In genomic region chr9:128771745-128772519, GRCh38 we compare ENCODE assay signal across 8 cellular contexts. TPM values are rescaled to one million over a fixed set of nuclear protein-coding genes. Genes with fewer than 3 reads are reported as not detected.
DNase-seq lines count a peak whose midpoint lies in the region; ATAC-seq and TF ChIP-seq lines count a peak whose summit lies in the region.

TSS of gene ZER1 (minus strand) at chr9:128771927. CDS start at chr9:128755565, 16,362 bp downstream.

- H3K4me1 ChIP-seq in ACC112 (ENCODE audit: control insufficient read depth, insufficient read depth, low read length, unreplicated experiment), result peaks cover 8% of the 10 kb centered on the region

- peak within 1 kb of the TSS; percentile 89 for H3K27ac Mint-ChIP-seq in activated B cell treated with CpG ODN at 0.5 μM for 24 hours

- H3K27me3 ChIP-seq in ACC112 (ENCODE audit: insufficient read depth, low read length), result no peaks in the 10 kb centered on the region

- H3K36me3 ChIP-seq in ACC112 (ENCODE audit: insufficient read depth, low read length), result no peaks in the 10 kb centered on the region

- DNase-seq in NCI-H345 (lab: John Stamatoyannopoulos, UW) (peak; percentile 94), activated B cell treated with CpG ODN at 0.5 μM for 24 hours (peak; percentile 96), cardiac fibroblast (ENCODE audit: low read depth in 2 of 2) (peak; percentile 88 to 92), iris pigment epithelial cell (ENCODE audit: low read depth) (peak; percentile 92)
- peak; percentile 91 to 93 for DNase-seq in stimulated activated CD4-positive, alpha-beta T cell treated with anti-CD3 and anti-CD28 coated beads, Interleukin-12 subunit alpha, Interleukin-12 subunit beta, amount 100 ng/mL, for 24 hours (ENCODE audit: low read depth in 2 of 2)

- peaks cover 14% of the 10 kb centered on the region for H3K79me2 ChIP-seq in ACC112 (ENCODE audit: control insufficient read depth, insufficient read depth, low read length, unreplicated experiment)

- CTCF ChIA-PET in activated B cell treated with CpG ODN at 0.5 μM for 24 hours (lab: Charles Lee), result no interaction called here

- POLR2A ChIA-PET in activated B cell treated with CpG ODN at 0.5 μM for 24 hours (lab: Charles Lee), result interaction anchor here (0.6 to 3.0 kb wide), 11 partner anchors 11 to 229 kb away, joined by 3 to 17 read pairs (median 5); partner anchors contain the start of genes DOLK, ENDOG, NUP188 and SPTAN1

- intact Hi-C loops in activated B cell treated with CpG ODN at 0.5 μM for 24 hours (cut with micrococcal nuclease), result loop anchor here (1.0 to 5.0 kb wide), 8 partner anchors 15 to 265 kb away; partner anchors contain the start of genes DYNC2I2, ENDOG, LRRC8A and SET

- peak within 1 kb of the TSS; percentile 100 for H2AFZ ChIP-seq in ACC112 (ENCODE audit: low read length, unreplicated experiment)

- H3K4me3 ChIP-seq in ACC112 (ENCODE audit: low read depth, low read length), result peak within 1 kb of the TSS; percentile 82
- peak within 1 kb of the TSS; percentile 97 to 98 for H3K4me3 ChIP-seq in cardiac fibroblast (replicated peaks in 1 of 2; ENCODE audit: low read depth in 2 of 2, low read length in 2 of 2)

- H3K27ac ChIP-seq in ACC112 (ENCODE audit: low read depth, low read length), result peak within 1 kb of the TSS; percentile 68

- H3K4me3 Mint-ChIP-seq in activated B cell treated with CpG ODN at 0.5 μM for 24 hours, result peak within 1 kb of the TSS; percentile 92

- no peak for TF ChIP-seq CTCF in activated B cell treated with CpG ODN at 0.5 μM for 24 hours (IDR thresholded peaks at IDR 0.05)
- TF ChIP-seq CTCF in cardiac fibroblast (IDR thresholded peaks at IDR 0.05; ENCODE audit: low read depth, low read length), result no peak

- H3K36me3 Mint-ChIP-seq in activated B cell treated with CpG ODN at 0.5 μM for 24 hours (ENCODE audit: low read depth), result peaks cover 8% of the 10 kb centered on the region

- H3K9me3 Mint-ChIP-seq in activated B cell treated with CpG ODN at 0.5 μM for 24 hours, result no peaks in the 10 kb centered on the region

- ATAC-seq in GM18907 (IDR thresholded peaks at IDR 0.05; ENCODE audit: unreplicated experiment) (peak; percentile 91), HG03139 (IDR thresholded peaks at IDR 0.05; ENCODE audit: unreplicated experiment) (peak; percentile 86), activated B cell treated with CpG ODN at 0.5 μM for 24 hours (ENCODE audit: low read depth) (peak; percentile 93)

- peaks cover 24% of the 10 kb centered on the region for H3K4me1 Mint-ChIP-seq in activated B cell treated with CpG ODN at 0.5 μM for 24 hours

- H3K27me3 Mint-ChIP-seq in activated B cell treated with CpG ODN at 0.5 μM for 24 hours, result no peaks in the 10 kb centered on the region

RNA-seq across cellular contexts. Expression of gene ZER1, which starts in this region (rescaled TPM):
- 24.0 and 26.0 TPM in 2 replicates for total RNA-seq in activated B cell treated with CpG ODN at 0.5 μM for 24 hours

Comparison
In these comparisons a context has a peak if more than half of its experiments do, and no peak if none do; other contexts are left out.
1. Peak in every context shown above with its lines: DNase-seq, ATAC-seq, H3K4me3 ChIP-seq and H3K27ac ChIP-seq.